In the genomic region with DNA sequence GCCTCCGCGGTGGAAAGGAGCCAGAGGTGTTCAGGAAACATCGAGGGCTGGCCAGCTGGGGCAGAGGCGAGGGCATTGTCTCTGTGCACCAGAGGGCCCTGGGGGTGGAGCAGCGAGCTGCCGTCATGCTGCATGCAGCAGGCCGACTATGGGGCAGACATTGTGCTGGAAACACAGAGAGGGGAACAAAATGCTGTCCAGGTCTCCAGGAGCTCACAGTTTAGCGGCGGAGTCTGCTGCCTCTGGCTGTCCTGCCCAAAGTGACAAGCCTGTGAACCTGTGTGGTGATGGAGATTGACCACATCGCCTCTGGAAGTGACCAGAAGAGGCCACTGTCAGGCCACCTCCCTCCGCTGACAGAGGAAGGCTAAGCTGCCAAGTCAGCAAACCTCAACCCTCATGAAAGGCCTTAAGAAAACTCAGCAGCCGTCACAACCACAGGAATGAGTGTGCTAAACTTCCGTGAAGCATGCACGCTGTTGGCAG, we compare ENCODE assay signal across 8 cellular contexts. TPM values are rescaled to one million over a fixed set of nuclear protein-coding genes. Genes with fewer than 3 reads are reported as not detected.
DNase-seq lines count a peak whose midpoint lies in the region; ATAC-seq and TF ChIP-seq lines count a peak whose summit lies in the region.

No MANE protein-coding gene starts in this region.

- H3K27me3 Mint-ChIP-seq in HFFc6 (ENCODE audit: insufficient read depth): peaks cover 6% of the 10 kb centered on the region
- no peaks in the 10 kb centered on the region for H3K27me3 Mint-ChIP-seq in dendritic cell treated with granulocyte-macrophage colony-stimulating factor and Interleukin-4, amounts not matched to agents 40 ng/mL and 50 ng/mL, for 4 days
- no peaks in the 10 kb centered on the region for H3K27me3 Mint-ChIP-seq in natural killer cell treated with Interleukin-12 subunit alpha and Interleukin-12 subunit beta and Interleukin-15 and Interleukin-18, amount 100 ng/mL, for 72 hours

- H3K36me3 ChIP-seq in WERI-Rb-1: no peaks in the 10 kb centered on the region

- H3K4me1 Mint-ChIP-seq in HFFc6 (ENCODE audit: low read depth): peaks cover 12% of the 10 kb centered on the region; the same call in 1 of the 2 replicates
- peaks cover 76% of the 10 kb centered on the region for H3K4me1 Mint-ChIP-seq in dendritic cell treated with granulocyte-macrophage colony-stimulating factor and Interleukin-4, amounts not matched to agents 40 ng/mL and 50 ng/mL, for 4 days (ENCODE audit: low read depth)
- H3K4me1 Mint-ChIP-seq in natural killer cell treated with Interleukin-12 subunit alpha and Interleukin-12 subunit beta and Interleukin-15 and Interleukin-18, amount 100 ng/mL, for 72 hours (ENCODE audit: low read depth in 2 of 2): peaks cover 35 to 55% of the 10 kb centered on the region in 2 donors

- H3K27me3 ChIP-seq in WERI-Rb-1 (ENCODE audit: insufficient read depth, low read depth, severe bottlenecking): peaks cover 2% of the 10 kb centered on the region

- peak; percentile 21 for TF ChIP-seq CTCF in AG09309 (IDR thresholded peaks at IDR 0.05; ENCODE audit: control insufficient read depth, insufficient read depth, low read depth, low read length, missing control alignments)
- TF ChIP-seq CTCF in HFFc6 (IDR thresholded peaks at IDR 0.05): no peak; the same call in 1 of the 2 replicates
- 0 out of 2 replicates have a peak, but pooled peaks have one; percentile 19 for TF ChIP-seq CTCF in WERI-Rb-1 (IDR thresholded peaks at IDR 0.05; ENCODE audit: low read depth, low read length)

- no peaks in the 10 kb centered on the region for H3K9me3 Mint-ChIP-seq in HFFc6
- H3K9me3 Mint-ChIP-seq in dendritic cell treated with granulocyte-macrophage colony-stimulating factor and Interleukin-4, amounts not matched to agents 40 ng/mL and 50 ng/mL, for 4 days: no peaks in the 10 kb centered on the region
- no peaks in the 10 kb centered on the region for H3K9me3 Mint-ChIP-seq in natural killer cell treated with Interleukin-12 subunit alpha and Interleukin-12 subunit beta and Interleukin-15 and Interleukin-18, amount 100 ng/mL, for 72 hours

- H3K27ac ChIP-seq in WERI-Rb-1: no peak overlapping the region

- DNase-seq in AG09309 (ENCODE audit: low read depth) (peak; percentile 62), HFFc6 (peak; percentile 72), WERI-Rb-1 (no peak), NCI-H1105 (lab: John Stamatoyannopoulos, UW) (no peak)
- DNase-seq in natural killer cell treated with Interleukin-12 subunit alpha and Interleukin-12 subunit beta and Interleukin-15 and Interleukin-18, amount 100 ng/mL, for 72 hours (ENCODE audit: low spot score): peak; percentile 74

- H3K36me3 Mint-ChIP-seq in HFFc6 (ENCODE audit: low read depth): no peaks in the 10 kb centered on the region
- H3K36me3 Mint-ChIP-seq in dendritic cell treated with granulocyte-macrophage colony-stimulating factor and Interleukin-4, amounts not matched to agents 40 ng/mL and 50 ng/mL, for 4 days (ENCODE audit: low read depth): no peaks in the 10 kb centered on the region
- H3K36me3 Mint-ChIP-seq in natural killer cell treated with Interleukin-12 subunit alpha and Interleukin-12 subunit beta and Interleukin-15 and Interleukin-18, amount 100 ng/mL, for 72 hours: no peaks in the 10 kb centered on the region

- intact Hi-C loops in dendritic cell treated with granulocyte-macrophage colony-stimulating factor and Interleukin-4, amounts not matched to agents 40 ng/mL and 50 ng/mL, for 4 days (cut with micrococcal nuclease): loop anchor here (2.0 to 5.0 kb wide), 3 partner anchors 13 to 63 kb away; no protein-coding TSS in a partner anchor

- no peaks in the 10 kb centered on the region for H3K9me3 ChIP-seq in WERI-Rb-1 (ENCODE audit: severe bottlenecking)

- no peak overlapping the region for H3K4me3 Mint-ChIP-seq in HFFc6
- H3K4me3 Mint-ChIP-seq in dendritic cell treated with granulocyte-macrophage colony-stimulating factor and Interleukin-4, amounts not matched to agents 40 ng/mL and 50 ng/mL, for 4 days: peak overlapping the region; percentile 23
- peak overlapping the region; percentile 60 for H3K4me3 Mint-ChIP-seq in natural killer cell treated with Interleukin-12 subunit alpha and Interleukin-12 subunit beta and Interleukin-15 and Interleukin-18, amount 100 ng/mL, for 72 hours

- peak; percentile 85 to 90 for ATAC-seq in natural killer cell treated with Interleukin-12 subunit alpha and Interleukin-12 subunit beta and Interleukin-15 and Interleukin-18, amount 100 ng/mL, for 72 hours
- no peak for ATAC-seq in GM21529 (IDR thresholded peaks at IDR 0.05; ENCODE audit: unreplicated experiment)
- ATAC-seq in HG03095 (IDR thresholded peaks at IDR 0.05; ENCODE audit: unreplicated experiment): no peak

- H3K27ac Mint-ChIP-seq in HFFc6: no peak overlapping the region
- H3K27ac Mint-ChIP-seq in dendritic cell treated with granulocyte-macrophage colony-stimulating factor and Interleukin-4, amounts not matched to agents 40 ng/mL and 50 ng/mL, for 4 days: peak overlapping the region; percentile 96
- H3K27ac Mint-ChIP-seq in natural killer cell treated with Interleukin-12 subunit alpha and Interleukin-12 subunit beta and Interleukin-15 and Interleukin-18, amount 100 ng/mL, for 72 hours: peak overlapping the region; percentile 81 to 84

- H3K4me3 ChIP-seq in AG09309 (ENCODE audit: control insufficient read depth, low read depth, low read length): no peak overlapping the region
- no peak overlapping the region for H3K4me3 ChIP-seq in WERI-Rb-1 (ENCODE audit: low read depth, low read length)

RNA-seq across cellular contexts. Expression of a gene that starts 20.1 kb away (rescaled TPM):
- total RNA-seq in HFFc6 (2021; fragmentation: NEBNext Ultra II Directional; extraction: Animal tissue kit (Norgen Biotek cat#: 25700)): not detected
- total RNA-seq in natural killer cell treated with Interleukin-12 subunit alpha and Interleukin-12 subunit beta and Interleukin-15 and Interleukin-18, amount 100 ng/mL, for 72 hours: 100 to 1,000 TPM; 243 to 317 TPM

RNA-seq across cellular contexts. Expression of a gene that starts 20.8 kb away (rescaled TPM):
- total RNA-seq in HFFc6 (2021; fragmentation: NEBNext Ultra II Directional; extraction: Animal tissue kit (Norgen Biotek cat#: 25700)): not detected
- under 1 TPM; 0.14 to 0.55 TPM for total RNA-seq in natural killer cell treated with Interleukin-12 subunit alpha and Interleukin-12 subunit beta and Interleukin-15 and Interleukin-18, amount 100 ng/mL, for 72 hours

Comparison
In these comparisons a context has a peak if more than half of its experiments do, and no peak if none do; other contexts are left out.
1. DNase-seq: peak in AG09309 (single experiment), HFFc6 (single experiment) and natural killer cell treated with Interleukin-12 subunit alpha and Interleukin-12 subunit beta and Interleukin-15 and Interleukin-18, amount 100 ng/mL, for 72 hours (single experiment); none in WERI-Rb-1 (single experiment) and NCI-H1105 (single experiment).
2. ATAC-seq: peak in natural killer cell treated with Interleukin-12 subunit alpha and Interleukin-12 subunit beta and Interleukin-15 and Interleukin-18, amount 100 ng/mL, for 72 hours (2 of 2); none in GM21529 (single experiment) and HG03095 (single experiment).
3. RNA of a gene that starts 20.1 kb away (total RNA-seq): 243 to 317 TPM in natural killer cell treated with Interleukin-12 subunit alpha and Interleukin-12 subunit beta and Interleukin-15 and Interleukin-18, amount 100 ng/mL, for 72 hours; not detected in HFFc6; every median in the first group is over 100 times any median in the second.